ENCODE assay signal across 8 cellular contexts in the genomic region with DNA sequence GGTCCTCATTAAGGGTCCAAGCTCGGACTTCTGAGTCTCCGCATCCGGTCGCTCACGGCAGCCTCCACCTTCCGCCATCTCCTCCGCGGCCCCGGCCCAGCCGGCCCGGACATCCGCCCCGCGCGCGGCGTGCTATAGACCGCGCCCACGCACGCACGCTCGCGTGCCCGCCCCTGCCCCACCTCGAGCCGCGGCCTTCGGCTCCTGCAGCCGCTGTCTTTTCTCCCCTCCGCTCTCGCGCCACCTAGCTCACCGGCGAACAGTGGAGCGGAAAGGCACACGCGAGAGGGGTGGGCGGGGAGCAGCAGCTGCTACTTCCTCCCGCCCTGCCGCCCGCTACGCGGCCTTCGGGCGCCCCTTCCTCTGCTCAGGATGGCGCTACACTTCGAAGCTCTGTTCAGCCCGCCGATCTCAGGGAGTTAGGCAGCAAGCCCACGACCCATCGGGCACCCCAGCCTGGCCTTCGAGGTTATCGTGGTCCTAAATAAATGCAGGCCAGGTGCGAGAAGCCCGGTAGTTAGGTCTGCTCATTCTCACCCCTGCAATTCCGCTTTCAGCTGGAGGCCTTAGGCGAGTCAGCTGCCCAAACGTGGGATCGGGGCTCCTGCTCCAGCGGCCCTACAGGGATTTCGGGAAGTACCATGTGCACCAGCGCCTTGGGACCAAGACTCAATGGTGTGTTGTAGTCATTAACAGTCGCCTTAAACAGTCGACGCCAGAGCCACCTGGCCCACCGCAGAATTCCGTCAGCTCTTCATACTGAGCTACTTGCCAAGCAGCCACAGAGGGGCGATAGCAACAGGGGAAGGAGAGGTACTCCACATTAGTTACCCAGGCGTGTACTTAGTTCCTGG. TPM values are rescaled to one million over a fixed set of nuclear protein-coding genes. Genes with fewer than 3 reads are reported as not detected.
DNase-seq lines count a peak whose midpoint lies in the region; ATAC-seq and TF ChIP-seq lines count a peak whose summit lies in the region.

A gene with protein sequence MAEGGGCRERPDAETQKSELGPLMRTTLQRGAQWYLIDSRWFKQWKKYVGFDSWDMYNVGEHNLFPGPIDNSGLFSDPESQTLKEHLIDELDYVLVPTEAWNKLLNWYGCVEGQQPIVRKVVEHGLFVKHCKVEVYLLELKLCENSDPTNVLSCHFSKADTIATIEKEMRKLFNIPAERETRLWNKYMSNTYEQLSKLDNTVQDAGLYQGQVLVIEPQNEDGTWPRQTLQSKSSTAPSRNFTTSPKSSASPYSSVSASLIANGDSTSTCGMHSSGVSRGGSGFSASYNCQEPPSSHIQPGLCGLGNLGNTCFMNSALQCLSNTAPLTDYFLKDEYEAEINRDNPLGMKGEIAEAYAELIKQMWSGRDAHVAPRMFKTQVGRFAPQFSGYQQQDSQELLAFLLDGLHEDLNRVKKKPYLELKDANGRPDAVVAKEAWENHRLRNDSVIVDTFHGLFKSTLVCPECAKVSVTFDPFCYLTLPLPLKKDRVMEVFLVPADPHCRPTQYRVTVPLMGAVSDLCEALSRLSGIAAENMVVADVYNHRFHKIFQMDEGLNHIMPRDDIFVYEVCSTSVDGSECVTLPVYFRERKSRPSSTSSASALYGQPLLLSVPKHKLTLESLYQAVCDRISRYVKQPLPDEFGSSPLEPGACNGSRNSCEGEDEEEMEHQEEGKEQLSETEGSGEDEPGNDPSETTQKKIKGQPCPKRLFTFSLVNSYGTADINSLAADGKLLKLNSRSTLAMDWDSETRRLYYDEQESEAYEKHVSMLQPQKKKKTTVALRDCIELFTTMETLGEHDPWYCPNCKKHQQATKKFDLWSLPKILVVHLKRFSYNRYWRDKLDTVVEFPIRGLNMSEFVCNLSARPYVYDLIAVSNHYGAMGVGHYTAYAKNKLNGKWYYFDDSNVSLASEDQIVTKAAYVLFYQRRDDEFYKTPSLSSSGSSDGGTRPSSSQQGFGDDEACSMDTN (minus strand): TSS at position 107 of the 854 bp plus-strand sequence. CDS start 29 bp downstream, at position 78.

- peaks cover 14% of the 10 kb centered on the region for H3K4me1 ChIP-seq in HUES6 (ENCODE audit: control insufficient read depth, insufficient read depth, low read length)
- no peaks in the 10 kb centered on the region for H3K4me1 ChIP-seq in NT2/D1 (ENCODE audit: insufficient read depth, insufficient read length)
- H3K4me1 ChIP-seq in endodermal cell (ENCODE audit: control insufficient read depth, insufficient read depth, low read length), result no peaks in the 10 kb centered on the region

- H3K27ac ChIP-seq in HUES6 (ENCODE audit: low read depth, low read length) (peak within 1 kb of the TSS; percentile 63), endodermal cell (ENCODE audit: low read depth, low read length) (peak within 1 kb of the TSS; percentile 85)

- CTCF ChIA-PET in Calu3 (lab: Charles Lee), result interaction anchor here (0.5 to 2.9 kb wide), 23 partner anchors 10 to 353 kb away, joined by 3 to 33 read pairs (median 3); a partner anchor contains a TSS
- CTCF ChIA-PET in activated CD8-positive, alpha-beta memory T cell treated with anti-CD3 and anti-CD28 coated beads, Interleukin-2, amount 10 ng/mL, durations not matched to agents 7 days and 5 days (lab: Charles Lee), result interaction anchor here (0.6 to 3.3 kb wide), 36 partner anchors 9 to 352 kb away, joined by 3 to 62 read pairs (median 5); a partner anchor contains a TSS

- intact Hi-C loops in Calu3 (cut with micrococcal nuclease; ENCODE audit: unreplicated experiment), result loop anchor here (1.0 kb wide), 1 partner anchor 109 kb away; no protein-coding TSS in a partner anchor

- H3K27me3 ChIP-seq in HUES6 (ENCODE audit: control insufficient read depth, insufficient read depth, low read length) (no peaks in the 10 kb centered on the region), NT2/D1 (ENCODE audit: insufficient read depth, insufficient read length) (no peaks in the 10 kb centered on the region), endodermal cell (ENCODE audit: control insufficient read depth, insufficient read depth, low read length, poor library complexity, severe bottlenecking) (no peaks in the 10 kb centered on the region)

- H3K4me1 Mint-ChIP-seq in Calu3 (ENCODE audit: low read depth, unreplicated experiment) (peaks cover 6% of the 10 kb centered on the region), endodermal cell (peaks cover 14% of the 10 kb centered on the region)
- peaks cover 38% of the 10 kb centered on the region for H3K4me1 Mint-ChIP-seq in activated CD8-positive, alpha-beta memory T cell treated with anti-CD3 and anti-CD28 coated beads, Interleukin-2, amount 10 ng/mL, durations not matched to agents 7 days and 5 days

- H3K9me3 Mint-ChIP-seq in Calu3 (ENCODE audit: low read depth, unreplicated experiment) (no peaks in the 10 kb centered on the region), endodermal cell (no peaks in the 10 kb centered on the region)
- H3K9me3 Mint-ChIP-seq in activated CD8-positive, alpha-beta memory T cell treated with anti-CD3 and anti-CD28 coated beads, Interleukin-2, amount 10 ng/mL, durations not matched to agents 7 days and 5 days (ENCODE audit: low read depth), result no peaks in the 10 kb centered on the region

- H3K27ac Mint-ChIP-seq in Calu3 (ENCODE audit: unreplicated experiment), result peak within 1 kb of the TSS; percentile 84
- H3K27ac Mint-ChIP-seq in activated CD8-positive, alpha-beta memory T cell treated with anti-CD3 and anti-CD28 coated beads, Interleukin-2, amount 10 ng/mL, durations not matched to agents 7 days and 5 days, result peak within 1 kb of the TSS; percentile 95
- H3K27ac Mint-ChIP-seq in endodermal cell, result peak within 1 kb of the TSS; percentile 82

- H3K9me3 ChIP-seq in HUES6 (ENCODE audit: control insufficient read depth, insufficient read depth, low read depth, low read length), result no peaks in the 10 kb centered on the region
- no peaks in the 10 kb centered on the region for H3K9me3 ChIP-seq in NT2/D1 (ENCODE audit: insufficient read depth, low read length)
- no peaks in the 10 kb centered on the region for H3K9me3 ChIP-seq in endodermal cell (ENCODE audit: control insufficient read depth, low read length)

- 3 to 6% methylated on average over 22 to 70 of the region's 70 CpGs for WGBS in endodermal cell (ENCODE audit: insufficient coverage in 1 of 2, insufficient read length in 1 of 2), 2 experiments

- H3K36me3 ChIP-seq in HUES6 (ENCODE audit: control insufficient read depth, insufficient read depth, low read length) (peaks cover 7% of the 10 kb centered on the region; the same call in 1 of the 2 replicates), NT2/D1 (ENCODE audit: insufficient read depth, insufficient read length, low read length) (peaks cover 16% of the 10 kb centered on the region), endodermal cell (ENCODE audit: control insufficient read depth, insufficient read depth, low read length) (peaks cover 11% of the 10 kb centered on the region)

- TF ChIP-seq CTCF in Calu3 (IDR thresholded peaks at IDR 0.05; ENCODE audit: unreplicated experiment), result no peak
- TF ChIP-seq CTCF in endodermal cell (conservative IDR thresholded peaks at IDR 0.05), result peak; percentile 63

- no TSS peak for BruUV-seq in Calu3 (replicated peaks; lab: Mats Ljungman, UMichigan)

- ATAC-seq in GM21423 (IDR thresholded peaks at IDR 0.05; ENCODE audit: unreplicated experiment), result peak; percentile 74
- ATAC-seq in activated CD8-positive, alpha-beta memory T cell treated with anti-CD3 and anti-CD28 coated beads, Interleukin-2, amount 10 ng/mL, durations not matched to agents 7 days and 5 days, result peak; percentile 91

- H3K4me3 Mint-ChIP-seq in Calu3 (ENCODE audit: low read depth, unreplicated experiment) (peak within 1 kb of the TSS; percentile 88), endodermal cell (peak within 1 kb of the TSS; percentile 90)
- peak within 1 kb of the TSS; percentile 96 for H3K4me3 Mint-ChIP-seq in activated CD8-positive, alpha-beta memory T cell treated with anti-CD3 and anti-CD28 coated beads, Interleukin-2, amount 10 ng/mL, durations not matched to agents 7 days and 5 days

- H3K27me3 Mint-ChIP-seq in Calu3 (ENCODE audit: unreplicated experiment), result no peaks in the 10 kb centered on the region
- H3K27me3 Mint-ChIP-seq in activated CD8-positive, alpha-beta memory T cell treated with anti-CD3 and anti-CD28 coated beads, Interleukin-2, amount 10 ng/mL, durations not matched to agents 7 days and 5 days, result no peaks in the 10 kb centered on the region
- H3K27me3 Mint-ChIP-seq in endodermal cell (ENCODE audit: insufficient read depth), result no peaks in the 10 kb centered on the region

- DNase-seq in Calu3, result peak; percentile 90
- DNase-seq in NT2/D1 (ENCODE audit: low read depth, low spot score), result peak; percentile 78
- peak; percentile 95 for DNase-seq in activated CD8-positive, alpha-beta memory T cell treated with anti-CD3 and anti-CD28 coated beads, Interleukin-2, amount 10 ng/mL, durations not matched to agents 7 days and 5 days
- DNase-seq in endodermal cell, result peak; percentile 91
- peak; percentile 97 for DNase-seq in mesenteric fat pad (ENCODE audit: low spot score)
- DNase-seq in stimulated activated CD8-positive, alpha-beta memory T cell treated with anti-CD3 and anti-CD28 coated beads, Interleukin-15, amount 100 ng/mL, for 24 hours (ENCODE audit: low read depth), result peak; percentile 86

- H3K9ac ChIP-seq in HUES6 (ENCODE audit: low read length), result peak within 1 kb of the TSS; percentile 91
- H3K9ac ChIP-seq in NT2/D1 (ENCODE audit: insufficient read length, low read depth), result peak within 1 kb of the TSS; percentile 98
- peak within 1 kb of the TSS; percentile 70 for H3K9ac ChIP-seq in endodermal cell (ENCODE audit: extremely low read depth, low read length, poor library complexity, severe bottlenecking)

- peak within 1 kb of the TSS; percentile 67 for H3K4me3 ChIP-seq in HUES6 (ENCODE audit: low read depth, low read length)
- peak within 1 kb of the TSS; percentile 87 for H3K4me3 ChIP-seq in NT2/D1 (ENCODE audit: insufficient read length, low read depth)
- H3K4me3 ChIP-seq in endodermal cell (ENCODE audit: low read length), result peak within 1 kb of the TSS; percentile 79

- peaks cover 27% of the 10 kb centered on the region for H3K36me3 Mint-ChIP-seq in Calu3 (ENCODE audit: insufficient read depth, unreplicated experiment)
- peaks cover 11% of the 10 kb centered on the region for H3K36me3 Mint-ChIP-seq in activated CD8-positive, alpha-beta memory T cell treated with anti-CD3 and anti-CD28 coated beads, Interleukin-2, amount 10 ng/mL, durations not matched to agents 7 days and 5 days
- peaks cover 8% of the 10 kb centered on the region for H3K36me3 Mint-ChIP-seq in endodermal cell (ENCODE audit: low read depth)

RNA-seq across cellular contexts. Expression of the gene that starts here (rescaled TPM):
- 40.0 and 43.5 TPM in 2 replicates for total RNA-seq in Calu3 (2022)
- total RNA-seq in activated CD8-positive, alpha-beta memory T cell treated with anti-CD3 and anti-CD28 coated beads, Interleukin-2, amount 10 ng/mL, durations not matched to agents 7 days and 5 days, result 10 to 100 TPM; 79.9 to 84.5 TPM
- 10 to 100 TPM; 48.3 to 48.9 TPM for total RNA-seq in endodermal cell
- 39.3 TPM for polyA plus RNA-seq in endodermal cell (2013, experiment 1 of 2)
- polyA plus RNA-seq in endodermal cell (2013, experiment 2 of 2), result 32.5 TPM
- total RNA-seq in mesenteric fat pad, result 65.5 TPM

Comparison
In these comparisons a context has a peak if more than half of its experiments do, and no peak if none do; other contexts are left out.
1. Peak in every context shown above with its lines: DNase-seq, ATAC-seq, H3K4me3 ChIP-seq and H3K27ac ChIP-seq.